ENCODE assay signal across 12 cellular contexts in genomic region chrX:107766470-107767140, GRCh38. TPM values are rescaled to one million over a fixed set of nuclear protein-coding genes. Genes with fewer than 3 reads are reported as not detected.
DNase-seq lines count a peak whose midpoint lies in the region; ATAC-seq and TF ChIP-seq lines count a peak whose summit lies in the region.
"Had no signal": no experiment of that assay in that cellular context is flagged by ENCODE, and none has a peak within 500 bp of the region (broad histone marks: within the 10 kb centered on the region; RNA-seq: fewer than 3 reads in every experiment).

No MANE protein-coding gene starts in this region.

- H2BK120ac ChIP-seq in mesendoderm (ENCODE audit: low read depth, low read length): no peak overlapping the region

- no peak overlapping the region for H3K18ac ChIP-seq in mesendoderm (ENCODE audit: low read length)

- peaks cover 2% of the 10 kb centered on the region for H3K9me3 Mint-ChIP-seq in endodermal cell
- H3K9me3 Mint-ChIP-seq: CD4-positive, CD25-positive, alpha-beta regulatory T cell had no signal

- H3K4me1 Mint-ChIP-seq in endodermal cell: peaks cover 7% of the 10 kb centered on the region
- H3K4me1 Mint-ChIP-seq: CD4-positive, CD25-positive, alpha-beta regulatory T cell had no signal

- H3K4me2 ChIP-seq in mesendoderm (ENCODE audit: low read length) (no peak overlapping the region), Karpas-422 (ENCODE audit: low read depth, low read length, poor library complexity, severe bottlenecking) (no peak overlapping the region)

- no peak overlapping the region for H4K8ac ChIP-seq in mesendoderm (ENCODE audit: low read depth, low read length)

- H3K27me3 Mint-ChIP-seq in endodermal cell (ENCODE audit: insufficient read depth): peaks cover 71% of the 10 kb centered on the region

- H2AK5ac ChIP-seq in mesendoderm (ENCODE audit: low read length): no peak overlapping the region

- H3K36me3 ChIP-seq in endodermal cell (ENCODE audit: control insufficient read depth, insufficient read depth, low read length) (no peaks in the 10 kb centered on the region), mesendoderm (ENCODE audit: control insufficient read depth, insufficient read depth, low read length) (no peaks in the 10 kb centered on the region), Karpas-422 (ENCODE audit: insufficient read depth, low read length) (no peaks in the 10 kb centered on the region)

- H3K27me3 ChIP-seq in endodermal cell (ENCODE audit: control insufficient read depth, insufficient read depth, low read length, poor library complexity, severe bottlenecking) (peaks cover 46% of the 10 kb centered on the region), mesendoderm (ENCODE audit: insufficient read depth, low read length, poor library complexity) (no peaks in the 10 kb centered on the region), Karpas-422 (ENCODE audit: low read length) (no peaks in the 10 kb centered on the region)

- H3K79me2 ChIP-seq in mesendoderm (ENCODE audit: control insufficient read depth, insufficient read depth, low read length) (no peaks in the 10 kb centered on the region), Karpas-422 (ENCODE audit: low read length) (no peaks in the 10 kb centered on the region)

- no peak overlapping the region for H3K27ac Mint-ChIP-seq in endodermal cell
- H3K27ac Mint-ChIP-seq: CD4-positive, CD25-positive, alpha-beta regulatory T cell had no signal

- H3K27ac ChIP-seq in endodermal cell (ENCODE audit: low read depth, low read length) (no peak overlapping the region), mesendoderm (ENCODE audit: low read depth, low read length) (no peak overlapping the region), Karpas-422 (ENCODE audit: low read length) (no peak overlapping the region)

- DNase-seq in Caki2 (ENCODE audit: low read depth) (peak; percentile 19), endodermal cell (peak; percentile 72), mesendoderm (peak; percentile 73), putamen (ENCODE audit: low spot score) (no peak), Karpas-422 (no peak), kidney glomerular epithelial cell (lab: John Stamatoyannopoulos, UW) (no peak)
- DNase-seq: CD4-positive, CD25-positive, alpha-beta regulatory T cell; dermis blood vessel endothelial cell; NCI-H1105; stimulated activated CD4-positive, alpha-beta T cell treated with anti-CD3 and anti-CD28 coated beads, Interleukin-2, amount 100 ng/mL, for 48 hours had no signal

- H3K4me1 ChIP-seq in endodermal cell (ENCODE audit: control insufficient read depth, insufficient read depth, low read length): no peaks in the 10 kb centered on the region
- no peaks in the 10 kb centered on the region for H3K4me1 ChIP-seq in mesendoderm (ENCODE audit: control insufficient read depth, low read depth, low read length)
- no peaks in the 10 kb centered on the region for H3K4me1 ChIP-seq in Karpas-422 (ENCODE audit: low read length)

- no peak overlapping the region for H2BK5ac ChIP-seq in mesendoderm (ENCODE audit: low read length)

- H3K9ac ChIP-seq in endodermal cell (ENCODE audit: extremely low read depth, low read length, poor library complexity, severe bottlenecking) (no peak overlapping the region), mesendoderm (ENCODE audit: low read length) (no peak overlapping the region), Karpas-422 (ENCODE audit: low read length) (no peak overlapping the region)

- no peak for TF ChIP-seq CTCF in endodermal cell (conservative IDR thresholded peaks at IDR 0.05)

- ATAC-seq in HG03565 (IDR thresholded peaks at IDR 0.05; ENCODE audit: unreplicated experiment) (peak; percentile 43), HG03280 (IDR thresholded peaks at IDR 0.05; ENCODE audit: unreplicated experiment) (no peak)

- no peaks in the 10 kb centered on the region for H3K9me3 ChIP-seq in endodermal cell (ENCODE audit: control insufficient read depth, low read length)
- no peaks in the 10 kb centered on the region for H3K9me3 ChIP-seq in Karpas-422 (ENCODE audit: low read length)

- H3K36me3 Mint-ChIP-seq in endodermal cell (ENCODE audit: low read depth): no peaks in the 10 kb centered on the region

- H3K79me1 ChIP-seq in mesendoderm (ENCODE audit: low read length): no peaks in the 10 kb centered on the region

- no peak overlapping the region for H3K23ac ChIP-seq in mesendoderm (ENCODE audit: low read length)

- no peak overlapping the region for H3K56ac ChIP-seq in mesendoderm (ENCODE audit: low read length)

- H4K20me1 ChIP-seq in Karpas-422 (ENCODE audit: insufficient read depth, low read depth, low read length): no peaks in the 10 kb centered on the region

- H3K4ac ChIP-seq in mesendoderm (ENCODE audit: low read depth, low read length): no peak overlapping the region

- 60 to 70% methylated on average over 1 to 4 of the region's 8 CpGs for WGBS in endodermal cell (ENCODE audit: insufficient coverage in 1 of 2, insufficient read length in 1 of 2), 2 experiments
- no CpG with 5 or more reads among the region's 8 CpGs for WGBS in mesendoderm (ENCODE audit: extremely low coverage, insufficient coverage, low lambda C conversion rate)

- H2BK15ac ChIP-seq in mesendoderm (replicated peaks; ENCODE audit: low read depth): no peak overlapping the region

- in situ Hi-C loops in Caki2 (cut with HindIII; ENCODE audit: low pct_unique_long_range_greater_than_20kb, low sequenced_read_pairs): no loop called here

- no peak overlapping the region for H2AFZ ChIP-seq in Karpas-422 (ENCODE audit: low read length)

- no peak overlapping the region for H4K5ac ChIP-seq in mesendoderm (ENCODE audit: low read length)

- no peak overlapping the region for H3K4me3 ChIP-seq in endodermal cell (ENCODE audit: low read length)
- no peak overlapping the region for H3K4me3 ChIP-seq in mesendoderm (ENCODE audit: low read length)
- no peak overlapping the region for H3K4me3 ChIP-seq in Karpas-422 (ENCODE audit: low read length)

- H3K4me3 Mint-ChIP-seq in endodermal cell: no peak overlapping the region
- H3K4me3 Mint-ChIP-seq: CD4-positive, CD25-positive, alpha-beta regulatory T cell had no signal

- H3K9me2 ChIP-seq in Karpas-422 (replicated peaks; ENCODE audit: insufficient read depth, low read length): no peaks in the 10 kb centered on the region

RNA-seq across cellular contexts. Expression of gene TSC22D3, which starts 9.0 kb away (rescaled TPM):
- 37.9 and 57.9 TPM in 2 replicates for total RNA-seq in Caki2 (2014; rRNA removed; shearing (Covaris generic); ENCODE audit: low replicate concordance)
- 10 to 100 TPM in 1 of 2 donors, 1 to 10 TPM in 1; 9.9 to 10.5 TPM for total RNA-seq in endodermal cell
- polyA plus RNA-seq in endodermal cell (2013, experiment 1 of 2): 28.2 TPM
- polyA plus RNA-seq in endodermal cell (2013, experiment 2 of 2): 22.4 TPM
- 17.0 TPM for polyA plus RNA-seq in mesendoderm (2013, experiment 1 of 2)
- 17.4 TPM for polyA plus RNA-seq in mesendoderm (2013, experiment 2 of 2)
- total RNA-seq in Karpas-422 (2014; rRNA removed; shearing (Covaris generic); ENCODE audit: low replicate concordance): 266 and 270 TPM in 2 replicates

RNA-seq across cellular contexts. Expression of gene NCBP2L, which starts 10.9 kb away (rescaled TPM):
- not detected in 2 replicates for total RNA-seq in Caki2 (2014; rRNA removed; shearing (Covaris generic); ENCODE audit: low replicate concordance)
- total RNA-seq in endodermal cell: not detected
- polyA plus RNA-seq in endodermal cell (2013, experiment 1 of 2): not detected
- not detected for polyA plus RNA-seq in endodermal cell (2013, experiment 2 of 2)
- polyA plus RNA-seq in mesendoderm (2013, experiment 1 of 2): not detected
- not detected for polyA plus RNA-seq in mesendoderm (2013, experiment 2 of 2)
- not detected in 2 replicates for total RNA-seq in Karpas-422 (2014; rRNA removed; shearing (Covaris generic); ENCODE audit: low replicate concordance)
- total RNA-seq: CD4-positive, CD25-positive, alpha-beta regulatory T cell; dermis blood vessel endothelial cell had no signal
- polyA plus RNA-seq: CD4-positive, CD25-positive, alpha-beta regulatory T cell had no signal

RNA-seq across cellular contexts. Expression of gene MID2, which starts 59.1 kb away (rescaled TPM):
- 9.3 and 15.6 TPM in 2 replicates for total RNA-seq in Caki2 (2014; rRNA removed; shearing (Covaris generic); ENCODE audit: low replicate concordance)
- total RNA-seq in endodermal cell: 10 to 100 TPM in 1 of 2 donors, 1 to 10 TPM in 1; 5.2 to 10.0 TPM
- polyA plus RNA-seq in endodermal cell (2013, experiment 1 of 2): 2.4 TPM
- polyA plus RNA-seq in endodermal cell (2013, experiment 2 of 2): 3.0 TPM
- 2.1 TPM for polyA plus RNA-seq in mesendoderm (2013, experiment 1 of 2)
- polyA plus RNA-seq in mesendoderm (2013, experiment 2 of 2): 2.3 TPM
- 0.22 and 0.40 TPM in 2 replicates for total RNA-seq in Karpas-422 (2014; rRNA removed; shearing (Covaris generic); ENCODE audit: low replicate concordance)

Comparison
In these comparisons a context has a peak if more than half of its experiments do, and no peak if none do; other contexts are left out.
1. DNase-seq: peak in Caki2 (single experiment), endodermal cell (single experiment) and mesendoderm (single experiment); none in putamen (single experiment), Karpas-422 (single experiment) and kidney glomerular epithelial cell (single experiment).